7 cellular contexts compared by ENCODE assay signal in genomic region chr9:127336708-127337352, GRCh38.
DNase-seq lines count a peak whose midpoint lies in the region; ATAC-seq and FAIRE-seq lines count a peak whose summit lies in the region.

No MANE protein-coding gene starts in this region.

- 73% methylated on average over 2 of the region's 2 CpGs; no CpG with 5 or more reads in 1 of the 2 experiments for WGBS in mesodermal cell (ENCODE audit: insufficient coverage in 2 of 2), 2 experiments
- 0 to 2% methylated on average over 2 of the region's 2 CpGs for WGBS in aorta, 2 donors

- ATAC-seq in aorta (ENCODE audit: low FRiP score) (peak; percentile 87), HG02763 (IDR thresholded peaks at IDR 0.05; ENCODE audit: unreplicated experiment) (no peak)

- peak; percentile 99 for FAIRE-seq in endometrium (lab: Jason Lieb, UNC)

- peak; percentile 10 for DNase-seq in NCI-H2171 (lab: John Stamatoyannopoulos, UW)
- DNase-seq in aorta, result peak; percentile 84 to 85
- no peak for DNase-seq in H7
- no peak for DNase-seq in NCI-H1417 (lab: John Stamatoyannopoulos, UW)

- no peak overlapping the region for H3K4me3 ChIP-seq in mesodermal cell (ENCODE audit: extremely low read depth, insufficient read depth, low read length, poor library complexity, severe bottlenecking)
- H3K4me3 ChIP-seq in aorta (ENCODE audit: low read length in 2 of 2), result no peak overlapping the region
- H3K4me3 ChIP-seq in H7 (ENCODE audit: insufficient read depth, low read depth, low read length), result no peak overlapping the region

- H3K4me1 ChIP-seq in mesodermal cell (ENCODE audit: control insufficient read depth, insufficient read depth, low read length, poor library complexity, severe bottlenecking), result peaks cover 28% of the 10 kb centered on the region
- H3K4me1 ChIP-seq in aorta (ENCODE audit: control insufficient read depth in 1 of 2, insufficient read depth in 2 of 2, low read length in 2 of 2), result peaks cover 2 to 11% of the 10 kb centered on the region in 2 donors

- H3K27ac ChIP-seq in mesodermal cell (ENCODE audit: low read depth, low read length, severe bottlenecking) (peak overlapping the region; percentile 82), aorta (ENCODE audit: low read depth in 1 of 2, low read length in 2 of 2) (peak overlapping the region; percentile 63 to 96)

- H3K9me3 ChIP-seq in mesodermal cell (ENCODE audit: control insufficient read depth, low read length), result no peaks in the 10 kb centered on the region
- H3K9me3 ChIP-seq in aorta (ENCODE audit: control insufficient read depth, low read length), result no peaks in the 10 kb centered on the region

- no peaks in the 10 kb centered on the region for H3K27me3 ChIP-seq in aorta (ENCODE audit: control insufficient read depth in 1 of 2, insufficient read depth in 2 of 2, low read length in 1 of 2)
- H3K27me3 ChIP-seq in H7 (ENCODE audit: control insufficient read depth, insufficient read depth, low read length), result no peaks in the 10 kb centered on the region

- intact Hi-C loops in aorta (cut with DNase I), result loop anchor here in 1 of 2 donors (2.0 kb wide), 1 partner anchor 26 kb away; no protein-coding TSS in a partner anchor

- H3K36me3 ChIP-seq in mesodermal cell (ENCODE audit: control insufficient read depth, insufficient read depth, low read length) (no peaks in the 10 kb centered on the region), aorta (ENCODE audit: control insufficient read depth in 1 of 2, insufficient read depth in 2 of 2, low read length in 1 of 2) (peaks cover 0 to 2% of the 10 kb centered on the region in 2 donors), H7 (replicated peaks; ENCODE audit: control insufficient read depth, insufficient read depth, low read length) (peaks cover 3% of the 10 kb centered on the region)

Comparison
In these comparisons a context has a peak if more than half of its experiments do, and no peak if none do; other contexts are left out.
1. DNase-seq: peak in NCI-H2171 (single experiment) and aorta (2 of 2); none in H7 (single experiment) and NCI-H1417 (0 of 3).